In the genomic region with DNA sequence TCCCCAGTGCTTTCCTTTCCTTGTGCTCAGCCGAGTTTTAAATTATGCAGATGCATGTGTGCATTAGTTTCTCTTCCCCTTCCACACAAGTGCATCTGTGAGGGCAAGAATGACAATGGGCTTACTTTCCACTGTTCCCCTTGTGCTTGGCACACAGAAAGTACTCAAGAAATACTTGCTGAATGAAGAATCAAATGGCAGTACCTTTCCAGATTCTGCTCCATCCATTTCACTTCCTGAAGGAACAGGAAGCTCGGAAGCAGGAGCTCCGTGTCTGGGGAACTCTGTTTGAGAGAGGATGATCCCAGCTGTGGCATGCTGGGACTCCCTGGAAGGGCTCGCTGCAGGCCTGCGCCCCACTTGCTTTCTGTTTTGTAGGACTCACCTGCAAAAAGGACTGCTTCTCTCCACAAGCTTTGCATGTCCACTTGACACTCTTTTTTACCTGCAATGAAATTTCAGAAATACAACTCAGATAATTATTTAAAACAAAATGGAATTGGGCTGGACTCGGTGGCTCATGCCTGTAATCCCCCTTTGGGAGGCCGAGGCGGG, we compare ENCODE assay signal across 12 cellular contexts. TPM values are rescaled to one million over a fixed set of nuclear protein-coding genes. Genes with fewer than 3 reads are reported as not detected.
DNase-seq lines count a peak whose midpoint lies in the region; ATAC-seq, FAIRE-seq and TF ChIP-seq lines count a peak whose summit lies in the region.
"Had no signal": no experiment of that assay in that cellular context is flagged by ENCODE, and none has a peak within 500 bp of the region (broad histone marks: within the 10 kb centered on the region; RNA-seq: fewer than 3 reads in every experiment).

No MANE protein-coding gene starts in this region.

- H3K9me3 ChIP-seq in left ventricle myocardium inferior (replicated peaks), result no peaks in the 10 kb centered on the region
- H3K9me3 ChIP-seq in mesenchymal stem cell (ENCODE audit: control insufficient read depth, low read length), result no peaks in the 10 kb centered on the region
- H3K9me3 ChIP-seq: SK-N-SH had no signal

- WGBS in mesenchymal stem cell, result 95% methylated on average over 8 of the region's 8 CpGs

- no peak overlapping the region for H4K91ac ChIP-seq in mesenchymal stem cell (ENCODE audit: low read length)

- no peak overlapping the region for H4K8ac ChIP-seq in mesenchymal stem cell (ENCODE audit: low read length)

- H3K4me2 ChIP-seq in mesenchymal stem cell (ENCODE audit: low read length, poor library complexity, severe bottlenecking), result no peak overlapping the region
- H3K4me2 ChIP-seq: SK-N-SH had no signal

- no peak overlapping the region for H2BK15ac ChIP-seq in mesenchymal stem cell (ENCODE audit: low read depth, poor library complexity, severe bottlenecking)

- peak; percentile 83 for ATAC-seq in HG02610 (IDR thresholded peaks at IDR 0.05; ENCODE audit: unreplicated experiment)
- ATAC-seq in HG03571 (IDR thresholded peaks at IDR 0.05; ENCODE audit: unreplicated experiment), result peak; percentile 78
- no peak for ATAC-seq in left colon
- ATAC-seq: naive thymus-derived CD8-positive, alpha-beta T cell had no signal

- H3K4me3 ChIP-seq in left ventricle myocardium inferior (no peak overlapping the region), mesenchymal stem cell (ENCODE audit: insufficient read depth in 1 of 2, low read depth in 1 of 2, low read length in 2 of 2) (no peak overlapping the region)

- H3K27me3 ChIP-seq in left ventricle myocardium inferior (ENCODE audit: low read depth) (no peaks in the 10 kb centered on the region), mesenchymal stem cell (ENCODE audit: control insufficient read depth in 1 of 2, insufficient read depth in 1 of 2, low read length in 2 of 2) (no peaks in the 10 kb centered on the region)

- no peak overlapping the region for H2AFZ ChIP-seq in mesenchymal stem cell (ENCODE audit: low read depth, low read length)

- no peak overlapping the region for H2BK12ac ChIP-seq in mesenchymal stem cell (ENCODE audit: low read length in 2 of 2)

- no peak overlapping the region for H3K4ac ChIP-seq in mesenchymal stem cell (ENCODE audit: low read depth in 1 of 2, low read length in 2 of 2)

- H2BK120ac ChIP-seq in mesenchymal stem cell (ENCODE audit: low read depth, low read length), result no peak overlapping the region

- no peak overlapping the region for H3K23ac ChIP-seq in mesenchymal stem cell (ENCODE audit: low read length in 2 of 2)

- H3K14ac ChIP-seq in mesenchymal stem cell (ENCODE audit: low read length in 2 of 2), result no peak overlapping the region

- no peak overlapping the region for H2BK5ac ChIP-seq in mesenchymal stem cell (ENCODE audit: low read depth, low read length, poor library complexity, severe bottlenecking)

- intact Hi-C loops in posterior vena cava (cut with DNase I) (no loop called here), left colon (cut with DNase I, micrococcal nuclease) (no loop called here), left ventricle myocardium inferior (cut with micrococcal nuclease) (no loop called here)

- H3K27ac ChIP-seq in left ventricle myocardium inferior (replicated peaks), result no peak overlapping the region
- H3K27ac ChIP-seq in mesenchymal stem cell (ENCODE audit: low read length, poor library complexity, severe bottlenecking), result no peak overlapping the region

- DNase-seq in GM19239 (ENCODE audit: insufficient read length, low spot score) (no peak), posterior vena cava (ENCODE audit: low spot score) (peak; percentile 37), left colon (no peak), left ventricle myocardium inferior (no peak), mesenchymal stem cell (no peak), NCI-H2107 treated with DMSO at 0.1 percent for 48 hours (lab: John Stamatoyannopoulos, UW; ENCODE audit: unreplicated experiment) (no peak)
- DNase-seq: naive thymus-derived CD8-positive, alpha-beta T cell; NCI-H1694; SK-N-SH; stimulated activated CD4-positive, alpha-beta T cell treated with anti-CD3 and anti-CD28 coated beads, Interleukin-1b, Interleukin-23, amount 100 ng/mL, for 48 hours had no signal

- H3K18ac ChIP-seq in mesenchymal stem cell (ENCODE audit: low read depth in 1 of 2, low read length in 2 of 2), result no peak overlapping the region

- H3K9ac ChIP-seq in mesenchymal stem cell (ENCODE audit: low read length), result no peak overlapping the region
- H3K9ac ChIP-seq: SK-N-SH had no signal

- H3K79me1 ChIP-seq in mesenchymal stem cell (replicated peaks; ENCODE audit: low read length, poor library complexity, severe bottlenecking), result peaks cover 25% of the 10 kb centered on the region

- peak; percentile 71 for FAIRE-seq in GM19239 (lab: Jason Lieb, UNC)

- H3K36me3 ChIP-seq in left ventricle myocardium inferior (peaks cover 47% of the 10 kb centered on the region), mesenchymal stem cell (ENCODE audit: control insufficient read depth in 1 of 2, insufficient read depth in 2 of 2, low read depth in 1 of 2, low read length in 2 of 2) (peaks cover 44 to 53% of the 10 kb centered on the region in 2 experiments)

- no peak for TF ChIP-seq CTCF in left ventricle myocardium inferior (IDR thresholded peaks at IDR 0.05; ENCODE audit: borderline replicate concordance)

- no peak overlapping the region for H2AK5ac ChIP-seq in mesenchymal stem cell (ENCODE audit: low read length, severe bottlenecking)

- H3K4me1 ChIP-seq in left ventricle myocardium inferior, result peaks cover 13% of the 10 kb centered on the region
- H3K4me1 ChIP-seq in mesenchymal stem cell (ENCODE audit: control insufficient read depth, insufficient read depth, low read depth, low read length), result peaks cover 4% of the 10 kb centered on the region

RNA-seq across cellular contexts. Expression of a gene that starts 5.5 kb away (rescaled TPM):
- 10 to 100 TPM; 17.3 to 20.1 TPM for total RNA-seq in posterior vena cava
- total RNA-seq in left colon, result 10 to 100 TPM; 16.6 to 18.9 TPM
- 13.1 TPM for total RNA-seq in left ventricle myocardium inferior
- polyA plus RNA-seq in mesenchymal stem cell (2013, experiment 1 of 2), result 9.7 TPM
- polyA plus RNA-seq in mesenchymal stem cell (2013, experiment 2 of 2), result 10.7 TPM

RNA-seq across cellular contexts. Expression of a gene that starts 32.4 kb away (rescaled TPM):
- total RNA-seq in posterior vena cava (100 to 1,000 TPM; 245 to 333 TPM), left colon (100 to 1,000 TPM; 200 to 355 TPM), left ventricle myocardium inferior (438 TPM)
- polyA plus RNA-seq in mesenchymal stem cell (2013, experiment 1 of 2), result 544 TPM
- 553 TPM for polyA plus RNA-seq in mesenchymal stem cell (2013, experiment 2 of 2)

RNA-seq across cellular contexts. Expression of a gene that starts 46.4 kb away (rescaled TPM):
- total RNA-seq in posterior vena cava, result 10 to 100 TPM; 54.6 to 62.8 TPM
- total RNA-seq in left colon, result 100 to 1,000 TPM; 465 to 474 TPM
- 98.7 TPM for total RNA-seq in left ventricle myocardium inferior
- polyA plus RNA-seq in mesenchymal stem cell (2013, experiment 1 of 2), result 182 TPM
- polyA plus RNA-seq in mesenchymal stem cell (2013, experiment 2 of 2), result 176 TPM

RNA-seq across cellular contexts. Expression of a gene that starts 54.6 kb away (rescaled TPM):
- total RNA-seq in posterior vena cava, result 10 to 100 TPM; 85.0 to 90.5 TPM
- total RNA-seq in left colon, result 100 to 1,000 TPM in 1 of 2 donors, 10 to 100 TPM in 1; 97.8 to 117 TPM
- 31.1 TPM for total RNA-seq in left ventricle myocardium inferior
- 55.6 TPM for polyA plus RNA-seq in mesenchymal stem cell (2013, experiment 1 of 2)
- polyA plus RNA-seq in mesenchymal stem cell (2013, experiment 2 of 2), result 54.3 TPM

RNA-seq across cellular contexts. Expression of a gene that starts 59.3 kb away (rescaled TPM):
- 10 to 100 TPM; 19.7 to 20.3 TPM for total RNA-seq in posterior vena cava
- total RNA-seq in left colon, result 1 to 10 TPM; 4.2 to 8.7 TPM
- total RNA-seq in left ventricle myocardium inferior, result 10.9 TPM
- 0.22 TPM for polyA plus RNA-seq in mesenchymal stem cell (2013, experiment 1 of 2)
- polyA plus RNA-seq in mesenchymal stem cell (2013, experiment 2 of 2), result 0.29 TPM
